Comparison of ENCODE assay signal across 1 cellular context in the genomic region with DNA sequence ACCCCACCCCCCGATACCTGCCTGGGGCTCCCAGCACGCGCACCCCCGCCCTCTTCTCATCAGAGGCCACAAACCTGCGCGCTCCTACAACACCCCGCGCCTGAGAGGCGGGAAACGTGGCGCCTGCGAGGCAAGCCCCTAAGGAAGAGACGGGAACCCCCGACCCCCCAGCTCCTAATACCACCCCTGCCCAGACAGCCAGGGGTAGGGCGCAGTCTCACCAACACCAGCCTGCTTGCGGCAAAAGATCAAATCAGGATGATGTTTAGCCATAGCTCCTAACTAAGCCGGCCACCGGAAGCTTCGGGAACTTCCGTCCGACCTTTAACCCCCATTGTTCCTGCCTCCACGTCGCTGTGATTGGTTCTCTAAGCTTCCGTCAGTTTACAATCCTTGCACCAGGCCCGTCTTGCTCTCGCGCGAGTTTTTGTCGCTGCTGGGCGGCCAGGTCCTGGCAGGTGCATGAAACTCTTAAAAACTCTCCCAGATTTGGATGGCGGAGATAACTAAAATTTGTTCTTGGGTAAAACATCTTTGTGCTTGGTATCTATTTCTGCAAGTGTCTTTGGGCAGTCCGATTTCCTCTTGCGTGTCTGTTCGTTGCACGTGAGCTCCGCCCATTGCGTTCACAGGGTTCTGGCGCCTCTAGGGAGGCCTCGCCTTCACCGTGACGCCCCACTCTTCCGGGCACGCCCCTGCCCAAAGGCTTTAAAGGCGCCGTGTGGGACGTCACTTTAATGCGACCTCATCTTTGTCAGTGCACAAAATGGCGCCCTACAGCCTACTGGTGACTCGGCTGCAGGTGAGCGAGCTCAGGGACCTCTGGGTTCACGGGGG.
TF ChIP-seq lines count a peak whose summit lies in the region.

A gene (plus strand): TSS at position 737 of the 837 bp plus-strand sequence. CDS start 30 bp downstream, at position 767.
A gene with protein sequence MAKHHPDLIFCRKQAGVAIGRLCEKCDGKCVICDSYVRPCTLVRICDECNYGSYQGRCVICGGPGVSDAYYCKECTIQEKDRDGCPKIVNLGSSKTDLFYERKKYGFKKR (minus strand): TSS at position 312 of the 837 bp plus-strand sequence. CDS start 39 bp downstream, at position 273.

TF ChIP-seq in HepG2, 621 proteins besides CTCF, POLR2A, EP300 and RAD21 (continued from another document and continues in another):
- TF ChIP-seq, protein P1, sequence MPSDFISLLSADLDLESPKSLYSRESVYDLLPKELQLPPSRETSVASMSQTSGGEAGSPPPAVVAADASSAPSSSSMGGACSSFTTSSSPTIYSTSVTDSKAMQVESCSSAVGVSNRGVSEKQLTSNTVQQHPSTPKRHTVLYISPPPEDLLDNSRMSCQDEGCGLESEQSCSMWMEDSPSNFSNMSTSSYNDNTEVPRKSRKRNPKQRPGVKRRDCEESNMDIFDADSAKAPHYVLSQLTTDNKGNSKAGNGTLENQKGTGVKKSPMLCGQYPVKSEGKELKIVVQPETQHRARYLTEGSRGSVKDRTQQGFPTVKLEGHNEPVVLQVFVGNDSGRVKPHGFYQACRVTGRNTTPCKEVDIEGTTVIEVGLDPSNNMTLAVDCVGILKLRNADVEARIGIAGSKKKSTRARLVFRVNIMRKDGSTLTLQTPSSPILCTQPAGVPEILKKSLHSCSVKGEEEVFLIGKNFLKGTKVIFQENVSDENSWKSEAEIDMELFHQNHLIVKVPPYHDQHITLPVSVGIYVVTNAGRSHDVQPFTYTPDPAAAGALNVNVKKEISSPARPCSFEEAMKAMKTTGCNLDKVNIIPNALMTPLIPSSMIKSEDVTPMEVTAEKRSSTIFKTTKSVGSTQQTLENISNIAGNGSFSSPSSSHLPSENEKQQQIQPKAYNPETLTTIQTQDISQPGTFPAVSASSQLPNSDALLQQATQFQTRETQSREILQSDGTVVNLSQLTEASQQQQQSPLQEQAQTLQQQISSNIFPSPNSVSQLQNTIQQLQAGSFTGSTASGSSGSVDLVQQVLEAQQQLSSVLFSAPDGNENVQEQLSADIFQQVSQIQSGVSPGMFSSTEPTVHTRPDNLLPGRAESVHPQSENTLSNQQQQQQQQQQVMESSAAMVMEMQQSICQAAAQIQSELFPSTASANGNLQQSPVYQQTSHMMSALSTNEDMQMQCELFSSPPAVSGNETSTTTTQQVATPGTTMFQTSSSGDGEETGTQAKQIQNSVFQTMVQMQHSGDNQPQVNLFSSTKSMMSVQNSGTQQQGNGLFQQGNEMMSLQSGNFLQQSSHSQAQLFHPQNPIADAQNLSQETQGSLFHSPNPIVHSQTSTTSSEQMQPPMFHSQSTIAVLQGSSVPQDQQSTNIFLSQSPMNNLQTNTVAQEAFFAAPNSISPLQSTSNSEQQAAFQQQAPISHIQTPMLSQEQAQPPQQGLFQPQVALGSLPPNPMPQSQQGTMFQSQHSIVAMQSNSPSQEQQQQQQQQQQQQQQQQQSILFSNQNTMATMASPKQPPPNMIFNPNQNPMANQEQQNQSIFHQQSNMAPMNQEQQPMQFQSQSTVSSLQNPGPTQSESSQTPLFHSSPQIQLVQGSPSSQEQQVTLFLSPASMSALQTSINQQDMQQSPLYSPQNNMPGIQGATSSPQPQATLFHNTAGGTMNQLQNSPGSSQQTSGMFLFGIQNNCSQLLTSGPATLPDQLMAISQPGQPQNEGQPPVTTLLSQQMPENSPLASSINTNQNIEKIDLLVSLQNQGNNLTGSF (CRISPR knock-in tag; IDR thresholded peaks at IDR 0.05): peak; percentile 52; the same call in 1 of the 2 replicates
- peak; percentile 53; the same call in 1 of the 2 replicates for TF ChIP-seq GATAD2A (CRISPR knock-in tag; IDR thresholded peaks at IDR 0.05)
- TF ChIP-seq, protein P2, sequence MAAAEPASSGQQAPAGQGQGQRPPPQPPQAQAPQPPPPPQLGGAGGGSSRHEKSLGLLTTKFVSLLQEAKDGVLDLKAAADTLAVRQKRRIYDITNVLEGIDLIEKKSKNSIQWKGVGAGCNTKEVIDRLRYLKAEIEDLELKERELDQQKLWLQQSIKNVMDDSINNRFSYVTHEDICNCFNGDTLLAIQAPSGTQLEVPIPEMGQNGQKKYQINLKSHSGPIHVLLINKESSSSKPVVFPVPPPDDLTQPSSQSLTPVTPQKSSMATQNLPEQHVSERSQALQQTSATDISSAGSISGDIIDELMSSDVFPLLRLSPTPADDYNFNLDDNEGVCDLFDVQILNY (CRISPR knock-in tag; conservative IDR thresholded peaks at IDR 0.05): no peak
- TF ChIP-seq ZNF251 (CRISPR knock-in tag; IDR thresholded peaks at IDR 0.05): 0 out of 2 replicates have a peak, but pooled peaks have one; percentile 63
- peak; percentile 69; the same call in 1 of the 2 replicates for TF ChIP-seq ZNF20 (CRISPR knock-in tag; IDR thresholded peaks at IDR 0.05)
- TF ChIP-seq ZNF530 (CRISPR knock-in tag; IDR thresholded peaks at IDR 0.05; ENCODE audit: low read depth): no peak
- TF ChIP-seq, protein P3, sequence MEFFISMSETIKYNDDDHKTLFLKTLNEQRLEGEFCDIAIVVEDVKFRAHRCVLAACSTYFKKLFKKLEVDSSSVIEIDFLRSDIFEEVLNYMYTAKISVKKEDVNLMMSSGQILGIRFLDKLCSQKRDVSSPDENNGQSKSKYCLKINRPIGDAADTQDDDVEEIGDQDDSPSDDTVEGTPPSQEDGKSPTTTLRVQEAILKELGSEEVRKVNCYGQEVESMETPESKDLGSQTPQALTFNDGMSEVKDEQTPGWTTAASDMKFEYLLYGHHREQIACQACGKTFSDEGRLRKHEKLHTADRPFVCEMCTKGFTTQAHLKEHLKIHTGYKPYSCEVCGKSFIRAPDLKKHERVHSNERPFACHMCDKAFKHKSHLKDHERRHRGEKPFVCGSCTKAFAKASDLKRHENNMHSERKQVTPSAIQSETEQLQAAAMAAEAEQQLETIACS (CRISPR knock-in tag; IDR thresholded peaks at IDR 0.05): no peak
- TF ChIP-seq MXD4 (CRISPR knock-in tag; IDR thresholded peaks at IDR 0.05): peak; percentile 57
- TF ChIP-seq, protein P4, sequence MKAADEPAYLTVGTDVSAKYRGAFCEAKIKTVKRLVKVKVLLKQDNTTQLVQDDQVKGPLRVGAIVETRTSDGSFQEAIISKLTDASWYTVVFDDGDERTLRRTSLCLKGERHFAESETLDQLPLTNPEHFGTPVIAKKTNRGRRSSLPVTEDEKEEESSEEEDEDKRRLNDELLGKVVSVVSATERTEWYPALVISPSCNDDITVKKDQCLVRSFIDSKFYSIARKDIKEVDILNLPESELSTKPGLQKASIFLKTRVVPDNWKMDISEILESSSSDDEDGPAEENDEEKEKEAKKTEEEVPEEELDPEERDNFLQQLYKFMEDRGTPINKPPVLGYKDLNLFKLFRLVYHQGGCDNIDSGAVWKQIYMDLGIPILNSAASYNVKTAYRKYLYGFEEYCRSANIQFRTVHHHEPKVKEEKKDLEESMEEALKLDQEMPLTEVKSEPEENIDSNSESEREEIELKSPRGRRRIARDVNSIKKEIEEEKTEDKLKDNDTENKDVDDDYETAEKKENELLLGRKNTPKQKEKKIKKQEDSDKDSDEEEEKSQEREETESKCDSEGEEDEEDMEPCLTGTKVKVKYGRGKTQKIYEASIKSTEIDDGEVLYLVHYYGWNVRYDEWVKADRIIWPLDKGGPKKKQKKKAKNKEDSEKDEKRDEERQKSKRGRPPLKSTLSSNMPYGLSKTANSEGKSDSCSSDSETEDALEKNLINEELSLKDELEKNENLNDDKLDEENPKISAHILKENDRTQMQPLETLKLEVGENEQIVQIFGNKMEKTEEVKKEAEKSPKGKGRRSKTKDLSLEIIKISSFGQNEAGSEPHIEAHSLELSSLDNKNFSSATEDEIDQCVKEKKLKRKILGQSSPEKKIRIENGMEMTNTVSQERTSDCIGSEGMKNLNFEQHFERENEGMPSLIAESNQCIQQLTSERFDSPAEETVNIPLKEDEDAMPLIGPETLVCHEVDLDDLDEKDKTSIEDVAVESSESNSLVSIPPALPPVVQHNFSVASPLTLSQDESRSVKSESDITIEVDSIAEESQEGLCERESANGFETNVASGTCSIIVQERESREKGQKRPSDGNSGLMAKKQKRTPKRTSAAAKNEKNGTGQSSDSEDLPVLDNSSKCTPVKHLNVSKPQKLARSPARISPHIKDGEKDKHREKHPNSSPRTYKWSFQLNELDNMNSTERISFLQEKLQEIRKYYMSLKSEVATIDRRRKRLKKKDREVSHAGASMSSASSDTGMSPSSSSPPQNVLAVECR (CRISPR knock-in tag; IDR thresholded peaks at IDR 0.05; ENCODE audit: borderline replicate concordance): peak; percentile 97; the same call in 1 of the 2 replicates
- peak; percentile 66; the same call in 1 of the 2 replicates for TF ChIP-seq NCOR1 (IDR thresholded peaks at IDR 0.05; ENCODE audit: borderline replicate concordance, low read length)
- peak; percentile 99 for TF ChIP-seq ATF1 (CRISPR knock-in tag; IDR thresholded peaks at IDR 0.05)
- no peak for TF ChIP-seq ZFYVE20 (CRISPR knock-in tag; IDR thresholded peaks at IDR 0.05; ENCODE audit: borderline replicate concordance, low read depth)
- TF ChIP-seq, protein P5, sequence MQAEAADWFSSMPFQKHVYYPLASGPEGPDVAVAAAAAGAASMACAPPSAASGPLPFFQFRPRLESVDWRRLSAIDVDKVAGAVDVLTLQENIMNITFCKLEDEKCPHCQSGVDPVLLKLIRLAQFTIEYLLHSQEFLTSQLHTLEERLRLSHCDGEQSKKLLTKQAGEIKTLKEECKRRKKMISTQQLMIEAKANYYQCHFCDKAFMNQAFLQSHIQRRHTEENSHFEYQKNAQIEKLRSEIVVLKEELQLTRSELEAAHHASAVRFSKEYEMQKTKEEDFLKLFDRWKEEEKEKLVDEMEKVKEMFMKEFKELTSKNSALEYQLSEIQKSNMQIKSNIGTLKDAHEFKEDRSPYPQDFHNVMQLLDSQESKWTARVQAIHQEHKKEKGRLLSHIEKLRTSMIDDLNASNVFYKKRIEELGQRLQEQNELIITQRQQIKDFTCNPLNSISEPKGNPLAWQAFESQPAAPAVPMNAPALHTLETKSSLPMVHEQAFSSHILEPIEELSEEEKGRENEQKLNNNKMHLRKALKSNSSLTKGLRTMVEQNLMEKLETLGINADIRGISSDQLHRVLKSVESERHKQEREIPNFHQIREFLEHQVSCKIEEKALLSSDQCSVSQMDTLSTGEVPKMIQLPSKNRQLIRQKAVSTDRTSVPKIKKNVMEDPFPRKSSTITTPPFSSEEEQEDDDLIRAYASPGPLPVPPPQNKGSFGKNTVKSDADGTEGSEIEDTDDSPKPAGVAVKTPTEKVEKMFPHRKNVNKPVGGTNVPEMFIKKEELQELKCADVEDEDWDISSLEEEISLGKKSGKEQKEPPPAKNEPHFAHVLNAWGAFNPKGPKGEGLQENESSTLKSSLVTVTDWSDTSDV (CRISPR knock-in tag; IDR thresholded peaks at IDR 0.05): no peak
- TF ChIP-seq, protein P6, sequence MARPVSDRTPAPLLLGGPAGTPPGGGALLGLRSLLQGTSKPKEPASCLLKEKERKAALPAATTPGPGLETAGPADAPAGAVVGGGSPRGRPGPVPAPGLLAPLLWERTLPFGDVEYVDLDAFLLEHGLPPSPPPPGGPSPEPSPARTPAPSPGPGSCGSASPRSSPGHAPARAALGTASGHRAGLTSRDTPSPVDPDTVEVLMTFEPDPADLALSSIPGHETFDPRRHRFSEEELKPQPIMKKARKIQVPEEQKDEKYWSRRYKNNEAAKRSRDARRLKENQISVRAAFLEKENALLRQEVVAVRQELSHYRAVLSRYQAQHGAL (CRISPR knock-in tag; IDR thresholded peaks at IDR 0.05; ENCODE audit: not compliant biosample characterization): no peak
- TF ChIP-seq, protein P7, sequence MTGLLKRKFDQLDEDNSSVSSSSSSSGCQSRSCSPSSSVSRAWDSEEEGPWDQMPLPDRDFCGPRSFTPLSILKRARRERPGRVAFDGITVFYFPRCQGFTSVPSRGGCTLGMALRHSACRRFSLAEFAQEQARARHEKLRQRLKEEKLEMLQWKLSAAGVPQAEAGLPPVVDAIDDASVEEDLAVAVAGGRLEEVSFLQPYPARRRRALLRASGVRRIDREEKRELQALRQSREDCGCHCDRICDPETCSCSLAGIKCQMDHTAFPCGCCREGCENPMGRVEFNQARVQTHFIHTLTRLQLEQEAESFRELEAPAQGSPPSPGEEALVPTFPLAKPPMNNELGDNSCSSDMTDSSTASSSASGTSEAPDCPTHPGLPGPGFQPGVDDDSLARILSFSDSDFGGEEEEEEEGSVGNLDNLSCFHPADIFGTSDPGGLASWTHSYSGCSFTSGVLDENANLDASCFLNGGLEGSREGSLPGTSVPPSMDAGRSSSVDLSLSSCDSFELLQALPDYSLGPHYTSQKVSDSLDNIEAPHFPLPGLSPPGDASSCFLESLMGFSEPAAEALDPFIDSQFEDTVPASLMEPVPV (CRISPR knock-in tag; IDR thresholded peaks at IDR 0.05): peak; percentile 63; the same call in 1 of the 2 replicates
- peak; percentile 16 for TF ChIP-seq CEBPG (CRISPR knock-in tag; IDR thresholded peaks at IDR 0.05)
- TF ChIP-seq ZKSCAN1 (IDR thresholded peaks at IDR 0.05; ENCODE audit: low read length): peak; percentile 46; the same call in 1 of the 2 replicates
- TF ChIP-seq, protein P8, sequence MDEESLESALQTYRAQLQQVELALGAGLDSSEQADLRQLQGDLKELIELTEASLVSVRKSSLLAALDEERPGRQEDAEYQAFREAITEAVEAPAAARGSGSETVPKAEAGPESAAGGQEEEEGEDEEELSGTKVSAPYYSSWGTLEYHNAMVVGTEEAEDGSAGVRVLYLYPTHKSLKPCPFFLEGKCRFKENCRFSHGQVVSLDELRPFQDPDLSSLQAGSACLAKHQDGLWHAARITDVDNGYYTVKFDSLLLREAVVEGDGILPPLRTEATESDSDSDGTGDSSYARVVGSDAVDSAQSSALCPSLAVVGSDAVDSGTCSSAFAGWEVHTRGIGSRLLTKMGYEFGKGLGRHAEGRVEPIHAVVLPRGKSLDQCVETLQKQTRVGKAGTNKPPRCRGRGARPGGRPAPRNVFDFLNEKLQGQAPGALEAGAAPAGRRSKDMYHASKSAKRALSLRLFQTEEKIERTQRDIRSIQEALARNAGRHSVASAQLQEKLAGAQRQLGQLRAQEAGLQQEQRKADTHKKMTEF (CRISPR knock-in tag; IDR thresholded peaks at IDR 0.05): peak; percentile 88
- TF ChIP-seq, protein P9, sequence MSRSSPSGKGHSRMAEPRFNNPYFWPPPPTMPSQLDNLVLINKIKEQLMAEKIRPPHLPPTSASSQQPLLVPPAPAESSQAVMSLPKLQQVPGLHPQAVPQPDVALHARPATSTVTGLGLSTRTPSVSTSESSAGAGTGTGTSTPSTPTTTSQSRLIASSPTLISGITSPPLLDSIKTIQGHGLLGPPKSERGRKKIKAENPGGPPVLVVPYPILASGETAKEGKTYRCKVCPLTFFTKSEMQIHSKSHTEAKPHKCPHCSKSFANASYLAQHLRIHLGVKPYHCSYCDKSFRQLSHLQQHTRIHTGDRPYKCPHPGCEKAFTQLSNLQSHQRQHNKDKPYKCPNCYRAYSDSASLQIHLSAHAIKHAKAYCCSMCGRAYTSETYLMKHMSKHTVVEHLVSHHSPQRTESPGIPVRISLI (CRISPR knock-in tag; IDR thresholded peaks at IDR 0.05; ENCODE audit: borderline replicate concordance): peak; percentile 40; the same call in 1 of the 2 replicates
- TF ChIP-seq SALL2 (CRISPR knock-in tag; IDR thresholded peaks at IDR 0.05): peak; percentile 21; the same call in 1 of the 2 replicates
- no peak for TF ChIP-seq ZNF234 (CRISPR knock-in tag; conservative IDR thresholded peaks at IDR 0.05)
- peak; percentile 40; the same call in 1 of the 2 replicates for TF ChIP-seq FOXK2 (IDR thresholded peaks at IDR 0.05)
